ENCODE assay signal across 12 cellular contexts in genomic region chr11:3913921-3914320, GRCh38.
"Had no signal": no experiment of that assay in that cellular context is flagged by ENCODE, and none has a peak within 500 bp of the region (broad histone marks: within the 10 kb centered on the region; RNA-seq: fewer than 3 reads in every experiment).

No MANE protein-coding gene starts in this region.

- H3K4me3 ChIP-seq: body of pancreas, hepatocyte, right atrium auricular region, tibial artery had no signal

- ATAC-seq: activated CD8-positive, alpha-beta T cell treated with anti-CD3 and anti-CD28 coated beads for 36 hours; body of pancreas had no signal

- H3K9me3 ChIP-seq: body of pancreas, right atrium auricular region, tibial artery had no signal

- H3K4me1 ChIP-seq: right atrium auricular region had no signal

- H3K27ac ChIP-seq: body of pancreas, hepatocyte, right atrium auricular region, tibial artery, WERI-Rb-1 had no signal

- DNase-seq: activated CD4-positive, alpha-beta T cell treated with anti-CD3 and anti-CD28 coated beads for 4 hours; activated CD8-positive, alpha-beta T cell treated with anti-CD3 and anti-CD28 coated beads for 36 hours; activated naive CD4-positive, alpha-beta T cell treated with anti-CD3 and anti-CD28 coated beads, Interleukin-2, amount 50 U/mL, for 16 hours; body of pancreas; central memory CD4-positive, alpha-beta T cell; nucleus accumbens; small intestine; T1000; tibial artery; WERI-Rb-1 had no signal

- H3K36me3 ChIP-seq: right atrium auricular region, tibial artery, WERI-Rb-1 had no signal

- H3K27me3 ChIP-seq: body of pancreas, hepatocyte, right atrium auricular region, tibial artery had no signal
